Comparison of ENCODE assay signal across 11 cellular contexts in the genomic region with DNA sequence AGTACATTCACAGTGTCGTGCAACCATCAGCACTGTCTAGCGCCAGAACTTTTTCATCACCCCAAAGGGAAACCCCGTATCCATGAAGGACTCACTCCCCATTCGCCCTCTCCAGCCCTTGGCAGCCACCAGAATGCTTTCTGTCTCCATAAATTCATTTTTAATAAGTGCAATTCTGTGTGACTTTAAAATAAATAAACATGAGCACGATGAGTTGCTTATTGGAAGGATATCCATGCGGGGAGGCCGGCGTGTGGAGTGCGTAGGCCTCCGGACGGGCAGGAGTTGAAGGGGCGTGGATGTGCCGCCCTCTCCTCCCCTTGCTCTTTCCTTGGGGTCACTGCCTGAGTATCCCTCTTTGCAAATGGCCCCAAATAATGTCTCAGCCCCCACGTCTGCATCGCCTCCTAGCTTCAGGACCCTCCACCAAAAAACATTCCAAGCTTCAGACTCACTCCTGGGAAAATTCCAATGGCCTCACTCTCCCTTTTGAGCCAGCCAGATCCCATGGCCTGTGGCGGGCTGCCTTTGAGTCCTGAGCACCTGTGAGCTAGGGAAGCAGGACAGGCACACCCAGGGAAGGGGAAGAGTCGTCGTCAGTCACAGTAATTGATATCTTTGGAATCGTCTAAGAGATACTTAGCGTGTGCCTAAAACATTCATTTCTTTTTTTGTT.
DNase-seq lines count a peak whose midpoint lies in the region; ATAC-seq lines count a peak whose summit lies in the region.
"Had no signal": no experiment of that assay in that cellular context is flagged by ENCODE, and none has a peak within 500 bp of the region (broad histone marks: within the 10 kb centered on the region; RNA-seq: fewer than 3 reads in every experiment).

No MANE protein-coding gene starts in this region.

- WGBS in thymus: 95% methylated on average over 20 of the region's 20 CpGs

- no peaks in the 10 kb centered on the region for H3K27me3 Mint-ChIP-seq in activated T-cell treated with anti-CD3 and anti-CD28 coated beads, Interleukin-2, amount 50 U/mL, for 4 hours (ENCODE audit: low read depth)
- no peaks in the 10 kb centered on the region for H3K27me3 Mint-ChIP-seq in activated CD8-positive, alpha-beta T cell treated with anti-CD3 and anti-CD28 coated beads, Interleukin-2, amount 10 ng/mL, durations not matched to agents 7 days and 5 days (ENCODE audit: low read depth)

- peaks cover 66% of the 10 kb centered on the region for H3K4me1 ChIP-seq in thymus (ENCODE audit: control insufficient read depth, insufficient read depth, low read length)

- peaks cover 2% of the 10 kb centered on the region for H3K36me3 Mint-ChIP-seq in activated T-cell treated with anti-CD3 and anti-CD28 coated beads, Interleukin-2, amount 50 U/mL, for 4 hours (ENCODE audit: insufficient read depth)
- H3K36me3 Mint-ChIP-seq in activated CD8-positive, alpha-beta T cell treated with anti-CD3 and anti-CD28 coated beads, Interleukin-2, amount 10 ng/mL, durations not matched to agents 7 days and 5 days (ENCODE audit: low read depth): peaks cover 53% of the 10 kb centered on the region

- peaks cover 4% of the 10 kb centered on the region for H3K36me3 ChIP-seq in thymus (ENCODE audit: control insufficient read depth, insufficient read depth)

- no peak for DNase-seq in activated T-cell treated with anti-CD3 and anti-CD28 coated beads, Interleukin-2, amount 50 U/mL, for 4 hours
- DNase-seq in activated T-cell treated with anti-CD3 and anti-CD28 coated beads, Interleukin-2, amount 50 U/mL, for 48 hours: no peak
- no peak for DNase-seq in activated CD8-positive, alpha-beta T cell treated with anti-CD3 and anti-CD28 coated beads, Interleukin-2, amount 10 ng/mL, durations not matched to agents 7 days and 5 days
- DNase-seq in islet precursor cell (peak; percentile 90), GM19238 (ENCODE audit: insufficient read length, low spot score) (no peak), iPS-NIHi7 (ENCODE audit: extremely low spot score) (no peak), DMS153 treated with DMSO at 0.1 percent for 48 hours (lab: John Stamatoyannopoulos, UW; ENCODE audit: unreplicated experiment) (no peak)
- DNase-seq: NCI-H446 had no signal

- ATAC-seq in activated T-cell treated with anti-CD3 and anti-CD28 coated beads, Interleukin-2, amount 50 U/mL, for 4 hours: no peak
- no peak for ATAC-seq in activated CD8-positive, alpha-beta T cell treated with anti-CD3 and anti-CD28 coated beads, Interleukin-2, amount 10 ng/mL, durations not matched to agents 7 days and 5 days
- ATAC-seq: SK-N-SH treated with all-trans-retinoic acid at 6 μM for 48 hours had no signal

- POLR2A ChIA-PET in activated CD8-positive, alpha-beta T cell treated with anti-CD3 and anti-CD28 coated beads, Interleukin-2, amount 10 ng/mL, durations not matched to agents 7 days and 5 days (lab: Charles Lee): interaction anchor here (1.1 to 8.5 kb wide), 2 partner anchors 8 to 71 kb away, joined by 3 to 169 read pairs; no protein-coding TSS in a partner anchor

- peak overlapping the region; percentile 45 for H3K4me3 Mint-ChIP-seq in activated T-cell treated with anti-CD3 and anti-CD28 coated beads, Interleukin-2, amount 50 U/mL, for 4 hours
- peak overlapping the region; percentile 82 for H3K4me3 Mint-ChIP-seq in activated CD8-positive, alpha-beta T cell treated with anti-CD3 and anti-CD28 coated beads, Interleukin-2, amount 10 ng/mL, durations not matched to agents 7 days and 5 days

- H3K9me3 ChIP-seq in thymus (ENCODE audit: control insufficient read depth): no peaks in the 10 kb centered on the region

- H3K27ac Mint-ChIP-seq in activated CD8-positive, alpha-beta T cell treated with anti-CD3 and anti-CD28 coated beads, Interleukin-2, amount 10 ng/mL, durations not matched to agents 7 days and 5 days: peak overlapping the region; percentile 90

- peak overlapping the region; percentile 99 for H3K27ac ChIP-seq in thymus (ENCODE audit: low read depth)
- H3K27ac ChIP-seq: KMS-11 had no signal

- H3K4me3 ChIP-seq in thymus (ENCODE audit: low read length): no peak overlapping the region

- peaks cover 79% of the 10 kb centered on the region for H3K4me1 Mint-ChIP-seq in activated T-cell treated with anti-CD3 and anti-CD28 coated beads, Interleukin-2, amount 50 U/mL, for 4 hours (ENCODE audit: low read depth)
- H3K4me1 Mint-ChIP-seq in activated CD8-positive, alpha-beta T cell treated with anti-CD3 and anti-CD28 coated beads, Interleukin-2, amount 10 ng/mL, durations not matched to agents 7 days and 5 days (ENCODE audit: low read depth): peaks cover 84% of the 10 kb centered on the region

- H3K9me3 Mint-ChIP-seq in activated T-cell treated with anti-CD3 and anti-CD28 coated beads, Interleukin-2, amount 50 U/mL, for 4 hours: no peaks in the 10 kb centered on the region
- no peaks in the 10 kb centered on the region for H3K9me3 Mint-ChIP-seq in activated CD8-positive, alpha-beta T cell treated with anti-CD3 and anti-CD28 coated beads, Interleukin-2, amount 10 ng/mL, durations not matched to agents 7 days and 5 days (ENCODE audit: insufficient read depth)

- CTCF ChIA-PET in activated CD8-positive, alpha-beta T cell treated with anti-CD3 and anti-CD28 coated beads, Interleukin-2, amount 10 ng/mL, durations not matched to agents 7 days and 5 days (lab: Charles Lee): interaction anchor here (0.8 to 1.7 kb wide), 4 partner anchors 13 to 71 kb away, joined by 3 to 4 read pairs (median 4); no protein-coding TSS in a partner anchor

- no peaks in the 10 kb centered on the region for H3K27me3 ChIP-seq in thymus (ENCODE audit: control insufficient read depth, insufficient read depth)
